In genomic region chr6:105458061-105458460, GRCh38 we compare ENCODE assay signal across 18 cellular contexts. TPM values are rescaled to one million over a fixed set of nuclear protein-coding genes. Genes with fewer than 3 reads are reported as not detected.
DNase-seq lines count a peak whose midpoint lies in the region; ATAC-seq and TF ChIP-seq lines count a peak whose summit lies in the region.
"Had no signal": no experiment of that assay in that cellular context is flagged by ENCODE, and none has a peak within 500 bp of the region (broad histone marks: within the 10 kb centered on the region; RNA-seq: fewer than 3 reads in every experiment).

No MANE protein-coding gene starts in this region.

- H3K9me3 Mint-ChIP-seq in CD4-positive, CD25-positive, alpha-beta regulatory T cell: peaks cover 0 to 5% (median 1%) of the 10 kb centered on the region in 7 donors
- H3K9me3 Mint-ChIP-seq: HFFc6 had no signal

- TF ChIP-seq CTCF in epithelial cell of esophagus (IDR thresholded peaks at IDR 0.05; ENCODE audit: insufficient read depth, low read depth, low read length, missing control alignments): no peak

- peaks cover 47% of the 10 kb centered on the region for H3K4me1 ChIP-seq in CD4-positive, CD25-positive, alpha-beta regulatory T cell (ENCODE audit: control insufficient read depth, insufficient read depth, low read length, poor library complexity, severe bottlenecking)
- H3K4me1 ChIP-seq: BE2C had no signal

- H3K9me3 ChIP-seq in CD4-positive, CD25-positive, alpha-beta regulatory T cell (ENCODE audit: control insufficient read depth in 2 of 2, low read length in 2 of 2): no peaks in the 10 kb centered on the region
- no peaks in the 10 kb centered on the region for H3K9me3 ChIP-seq in T-helper 17 cell (ENCODE audit: control insufficient read depth, low read length, poor library complexity, severe bottlenecking)
- H3K9me3 ChIP-seq: BE2C had no signal

- DNase-seq in DMS53 (lab: John Stamatoyannopoulos, UW) (peak; percentile 4), DMS53 treated with DMSO at 0.1 percent for 48 hours (lab: John Stamatoyannopoulos, UW; ENCODE audit: unreplicated experiment) (no peak), T-helper 17 cell (no peak), epithelial cell of esophagus (ENCODE audit: low read depth) (peak; percentile 3), putamen (ENCODE audit: low spot score) (no peak), HPDE6-E6E7 (ENCODE audit: extremely low spot score) (no peak)
- DNase-seq in CD4-positive, CD25-positive, alpha-beta regulatory T cell: no peak
- DNase-seq: BE2C, DMS 273 treated with DMSO at 0.1 percent for 48 hours, HFFc6, KG1, NCI-H1092, NCI-H146, NCI-H2081, NCI-H524 had no signal

- no peaks in the 10 kb centered on the region for H3K27me3 Mint-ChIP-seq in CD4-positive, CD25-positive, alpha-beta regulatory T cell
- peaks cover 40% of the 10 kb centered on the region for H3K27me3 Mint-ChIP-seq in T-helper 17 cell

- no peaks in the 10 kb centered on the region for H3K36me3 ChIP-seq in CD4-positive, CD25-positive, alpha-beta regulatory T cell (ENCODE audit: control insufficient read depth, insufficient read depth, low read length)
- H3K36me3 ChIP-seq: BE2C had no signal

- H3K27ac Mint-ChIP-seq in CD4-positive, CD25-positive, alpha-beta regulatory T cell: peak overlapping the region; percentile 41 to 85 (median 67)
- H3K27ac Mint-ChIP-seq in T-helper 17 cell: peak overlapping the region; percentile 27
- H3K27ac Mint-ChIP-seq: HFFc6 had no signal

- H3K27ac ChIP-seq in CD4-positive, CD25-positive, alpha-beta regulatory T cell (ENCODE audit: insufficient read depth, low read length, poor library complexity, severe bottlenecking): peak overlapping the region; percentile 78
- H3K27ac ChIP-seq: 22Rv1 had no signal

- peak overlapping the region; percentile 64 to 93 (median 78) for H3K4me3 Mint-ChIP-seq in CD4-positive, CD25-positive, alpha-beta regulatory T cell
- peak overlapping the region; percentile 28 for H3K4me3 Mint-ChIP-seq in T-helper 17 cell
- H3K4me3 Mint-ChIP-seq: HFFc6 had no signal

- H3K4me3 ChIP-seq in CD4-positive, CD25-positive, alpha-beta regulatory T cell (ENCODE audit: low read depth, low read length): peak overlapping the region; percentile 69
- H3K4me3 ChIP-seq in epithelial cell of esophagus (ENCODE audit: low read length): no peak overlapping the region

- no peak for ATAC-seq in CD4-positive, CD25-positive, alpha-beta regulatory T cell (ENCODE audit: low read depth in 2 of 2)
- ATAC-seq in T-helper 17 cell (no peak), HG02642 (IDR thresholded peaks at IDR 0.05; ENCODE audit: poor library complexity, unreplicated experiment) (no peak)
- ATAC-seq: HepG2 had no signal

- H3K36me3 Mint-ChIP-seq in CD4-positive, CD25-positive, alpha-beta regulatory T cell: peaks cover 5% of the 10 kb centered on the region
- no peaks in the 10 kb centered on the region for H3K36me3 Mint-ChIP-seq in T-helper 17 cell (ENCODE audit: low read depth)

- no peaks in the 10 kb centered on the region for H3K27me3 ChIP-seq in CD4-positive, CD25-positive, alpha-beta regulatory T cell (ENCODE audit: control insufficient read depth, insufficient read depth, low read length)

- H3K4me1 Mint-ChIP-seq in CD4-positive, CD25-positive, alpha-beta regulatory T cell: peaks cover 9 to 63% (median 40%) of the 10 kb centered on the region in 4 donors
- H3K4me1 Mint-ChIP-seq in T-helper 17 cell: peaks cover 20% of the 10 kb centered on the region

RNA-seq across cellular contexts. Expression of gene PREP, which starts 55.2 kb away (rescaled TPM):
- total RNA-seq in CD4-positive, CD25-positive, alpha-beta regulatory T cell: 33.8 TPM
- polyA plus RNA-seq in CD4-positive, CD25-positive, alpha-beta regulatory T cell: 10 to 100 TPM; 40.8 to 49.7 (median 41.8) TPM
- total RNA-seq in T-helper 17 cell: 10 to 100 TPM; 26.2 to 27.8 TPM

Comparison
In these comparisons a context has a peak if more than half of its experiments do, and no peak if none do; other contexts are left out.
1. DNase-seq: peak in DMS53 (single experiment) and epithelial cell of esophagus (single experiment); none in DMS53 treated with DMSO at 0.1 percent for 48 hours (single experiment), CD4-positive, CD25-positive, alpha-beta regulatory T cell (0 of 3), T-helper 17 cell (0 of 3), putamen (single experiment) and HPDE6-E6E7 (single experiment).